Comparison of ENCODE assay signal across 8 cellular contexts in genomic region chr1:47432071-47433036, GRCh38. TPM values are rescaled to one million over a fixed set of nuclear protein-coding genes. Genes with fewer than 3 reads are reported as not detected.
DNase-seq lines count a peak whose midpoint lies in the region; ATAC-seq and TF ChIP-seq lines count a peak whose summit lies in the region.

No MANE protein-coding gene starts in this region.

- H3K27ac ChIP-seq in Peyer's patch = no peak overlapping the region
- no peak overlapping the region for H3K27ac ChIP-seq in foreskin keratinocyte
- no peak overlapping the region for H3K27ac ChIP-seq in neural progenitor cell

- H3F3A ChIP-seq in neural progenitor cell (ENCODE audit: low read depth) = peaks cover 29% of the 10 kb centered on the region

- no peak for TF ChIP-seq POLR2A in Peyer's patch (IDR thresholded peaks at IDR 0.05)

- peak overlapping the region; percentile 58 for H2AFZ ChIP-seq in neural progenitor cell (replicated peaks)

- DNase-seq in Daoy (ENCODE audit: low read depth) (peak; percentile 83), Peyer's patch (peak in 2 of 3 donors; percentile 70 to 80), foreskin keratinocyte (peak in 1 of 2 donors; percentile 78), neural progenitor cell (ENCODE audit: low spot score) (peak; percentile 94), ureter (ENCODE audit: low spot score) (peak; percentile 83)
- DNase-seq in activated effector memory CD4-positive, alpha-beta T cell treated with anti-CD3 and anti-CD28 coated beads, Interleukin-2, amount 50 U/mL, for 16 hours = peak; percentile 85

- peaks cover 0 to 25% (median 3%) of the 10 kb centered on the region in 4 donors for H3K4me1 ChIP-seq in Peyer's patch
- peaks cover 4% of the 10 kb centered on the region for H3K4me1 ChIP-seq in foreskin keratinocyte
- H3K4me1 ChIP-seq in neural progenitor cell = peaks cover 24% of the 10 kb centered on the region

- H3K9me3 Mint-ChIP-seq in neural progenitor cell = no peaks in the 10 kb centered on the region

- H3K27me3 ChIP-seq in Peyer's patch = peaks cover 0 to 18% of the 10 kb centered on the region in 2 donors
- no peaks in the 10 kb centered on the region for H3K27me3 ChIP-seq in foreskin keratinocyte
- peaks cover 100% of the 10 kb centered on the region for H3K27me3 ChIP-seq in neural progenitor cell

- peaks cover 32% of the 10 kb centered on the region for H3K4me1 Mint-ChIP-seq in neural progenitor cell

- ATAC-seq in HG02642 (IDR thresholded peaks at IDR 0.05; ENCODE audit: poor library complexity, unreplicated experiment) = peak; percentile 40
- peak; percentile 71 for ATAC-seq in foreskin keratinocyte
- ATAC-seq in HG02885 (IDR thresholded peaks at IDR 0.05; ENCODE audit: poor library complexity, unreplicated experiment) = no peak

- H3K4me3 Mint-ChIP-seq in neural progenitor cell = peak overlapping the region; percentile 58

- H3K9me3 ChIP-seq in Peyer's patch = no peaks in the 10 kb centered on the region
- H3K9me3 ChIP-seq in neural progenitor cell (ENCODE audit: low read depth) = no peaks in the 10 kb centered on the region

- H3K36me3 ChIP-seq in Peyer's patch (no peaks in the 10 kb centered on the region), neural progenitor cell (no peaks in the 10 kb centered on the region)

- peaks cover 57% of the 10 kb centered on the region for H3K27me3 Mint-ChIP-seq in neural progenitor cell (ENCODE audit: insufficient read depth, low read depth)

- H3K4me3 ChIP-seq in Peyer's patch (no peak overlapping the region), neural progenitor cell (peak overlapping the region; percentile 43)

- no peak overlapping the region for H3K27ac Mint-ChIP-seq in neural progenitor cell

- TF ChIP-seq CTCF in Peyer's patch (IDR thresholded peaks at IDR 0.05) (peak in 4 of 6 experiments; percentile 41 to 64 (median 62)), foreskin keratinocyte (conservative IDR thresholded peaks at IDR 0.05) (peak; percentile 86), neural progenitor cell (IDR thresholded peaks at IDR 0.05) (peak; percentile 82)

- peak overlapping the region; percentile 84 for H3K4me2 ChIP-seq in neural progenitor cell

- H3K79me2 ChIP-seq in neural progenitor cell (ENCODE audit: low read depth) = no peaks in the 10 kb centered on the region

- peaks cover 35% of the 10 kb centered on the region for H4K20me1 ChIP-seq in neural progenitor cell (ENCODE audit: low read depth)

- no peaks in the 10 kb centered on the region for H3K36me3 Mint-ChIP-seq in neural progenitor cell

- H3K9ac ChIP-seq in neural progenitor cell = no peak overlapping the region

RNA-seq across cellular contexts. Expression of gene FOXD2, which starts 5.5 kb away (rescaled TPM):
- total RNA-seq in Daoy (2014; rRNA removed; shearing (Covaris generic)) = 0.57 and 2.4 TPM in 2 replicates
- 1 to 10 TPM in 3 of 4 donors, not detected in 1; 1.1 to 1.5 (median 1.3) TPM for total RNA-seq in Peyer's patch
- 0.14 and 0.20 TPM in 2 replicates for total RNA-seq in foreskin keratinocyte
- polyA plus RNA-seq in foreskin keratinocyte = 0.11 TPM in 2 replicates
- total RNA-seq in neural progenitor cell (ENCODE audit: low replicate concordance) = 0.03 and 0.32 TPM in 2 replicates
- 0.34 TPM for total RNA-seq in ureter

RNA-seq across cellular contexts. Expression of gene FOXE3, which starts 16.3 kb away (rescaled TPM):
- total RNA-seq in Daoy (2014; rRNA removed; shearing (Covaris generic)) = not detected in 2 replicates
- not detected for total RNA-seq in Peyer's patch
- not detected in 2 replicates for total RNA-seq in foreskin keratinocyte
- 0.07 and 0.08 TPM in 2 replicates for polyA plus RNA-seq in foreskin keratinocyte
- total RNA-seq in neural progenitor cell (ENCODE audit: low replicate concordance) = not detected in 2 replicates
- total RNA-seq in ureter = not detected
